12 cellular contexts compared by ENCODE assay signal in the genomic region with DNA sequence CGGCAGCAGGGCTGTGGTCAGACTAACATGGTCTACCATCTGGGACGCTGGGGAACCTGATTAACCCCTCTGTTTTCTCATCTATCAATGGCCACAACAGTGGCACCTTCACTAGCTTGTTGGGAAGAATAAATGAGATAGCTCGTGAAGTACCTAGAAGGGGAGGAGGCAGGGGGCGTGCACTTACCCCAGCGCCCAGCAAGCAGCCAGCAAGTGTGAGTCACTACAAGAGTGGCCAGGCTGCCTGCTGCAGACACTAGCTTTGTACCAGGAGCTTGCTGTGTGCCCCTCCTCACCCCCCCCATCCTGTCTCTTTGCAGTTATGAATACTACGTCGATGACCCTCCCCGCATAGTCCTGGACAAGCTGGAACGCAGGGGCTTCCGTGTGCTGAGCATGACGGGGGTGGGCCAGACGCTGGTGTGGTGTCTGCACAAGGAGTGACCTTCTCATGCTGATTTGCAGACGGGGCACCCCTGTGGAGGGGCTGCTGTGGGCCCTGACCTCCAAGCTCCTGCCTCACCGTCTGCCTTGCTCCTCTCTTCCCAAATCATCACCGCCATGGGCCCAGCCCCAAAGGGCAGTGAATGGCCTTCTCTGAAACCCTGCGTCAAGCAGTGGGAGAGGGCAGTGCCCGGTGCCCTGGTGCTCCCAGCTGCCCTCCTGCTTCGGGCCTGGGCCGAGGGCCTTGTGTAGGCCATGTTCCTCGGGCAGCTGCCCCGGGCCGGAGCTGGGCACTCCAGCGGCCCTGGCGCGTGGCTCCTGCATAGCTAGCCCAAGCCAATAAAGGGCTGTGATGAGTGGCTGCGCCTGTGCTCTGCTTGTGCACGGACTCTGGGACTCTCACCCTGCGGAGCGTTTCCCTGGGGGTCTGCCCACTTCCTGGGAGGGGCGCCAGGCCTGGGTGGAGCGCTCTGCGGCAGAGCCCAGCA. TPM values are rescaled to one million over a fixed set of nuclear protein-coding genes. Genes with fewer than 3 reads are reported as not detected.
DNase-seq lines count a peak whose midpoint lies in the region; TF ChIP-seq lines count a peak whose summit lies in the region.
"Had no signal": no experiment of that assay in that cellular context is flagged by ENCODE, and none has a peak within 500 bp of the region (broad histone marks: within the 10 kb centered on the region; RNA-seq: fewer than 3 reads in every experiment).

No MANE protein-coding gene starts in this region.

- no peaks in the 10 kb centered on the region for H3K27me3 ChIP-seq in A673 (replicated peaks; ENCODE audit: insufficient read depth, low read depth, low read length, poor library complexity)
- no peaks in the 10 kb centered on the region for H3K27me3 ChIP-seq in WERI-Rb-1 (ENCODE audit: insufficient read depth, low read depth, severe bottlenecking)

- H3K27ac ChIP-seq in A673 (ENCODE audit: low read depth, low read length, poor library complexity, severe bottlenecking) (peak overlapping the region; percentile 58), WERI-Rb-1 (peak overlapping the region; percentile 86)

- H3K9me3 ChIP-seq in A673 (ENCODE audit: low read depth, low read length, poor library complexity, severe bottlenecking) (no peaks in the 10 kb centered on the region), WERI-Rb-1 (ENCODE audit: severe bottlenecking) (no peaks in the 10 kb centered on the region)

- intact Hi-C loops in A673 (cut with micrococcal nuclease; ENCODE audit: unreplicated experiment): no loop called here

- CTCF ChIA-PET in A673 (lab: Charles Lee): no interaction called here

- DNase-seq in A673 (ENCODE audit: low spot score): peak; percentile 51
- peak in 63 of 76 experiments; percentile 19 to 81 (median 56) for DNase-seq in HUDEP-2 (lab: John Stamatoyannopoulos, UW; ENCODE audit: unreplicated experiment in 76 of 76)
- no peak for DNase-seq in WERI-Rb-1
- DNase-seq in fibroblast of the aortic adventitia (ENCODE audit: low read depth): peak; percentile 26
- DNase-seq in activated CD4-positive, CD25-positive, alpha-beta regulatory T cell (lab: John Stamatoyannopoulos, UW): no peak
- DNase-seq in T1000 (lab: John Stamatoyannopoulos, UW): no peak
- no peak for DNase-seq in hippocampal formation (lab: John Stamatoyannopoulos, UW)
- DNase-seq in NCI-H1048 (lab: John Stamatoyannopoulos, UW): no peak
- DNase-seq: activated CD4-positive, alpha-beta T cell treated with anti-CD3 and anti-CD28 coated beads, Interleukin-2, amount 10 ng/mL, durations not matched to agents 7 days and 5 days; EL; NCI-H1436 treated with DMSO at 0.1 percent for 48 hours had no signal

- POLR2A ChIA-PET in A673 (lab: Charles Lee; ENCODE audit: low non-redundant PET): no interaction called here

- no TSS peak for BruUV-seq in A673 (replicated peaks; lab: Mats Ljungman, UMichigan)

- H3K4me3 ChIP-seq in A673 (ENCODE audit: low read depth, low read length, poor library complexity, severe bottlenecking) (no peak overlapping the region), WERI-Rb-1 (ENCODE audit: low read depth, low read length) (no peak overlapping the region), fibroblast of the aortic adventitia (ENCODE audit: low read depth, low read length) (no peak overlapping the region)

- TF ChIP-seq CTCF in A673 (conservative IDR thresholded peaks at IDR 0.05; ENCODE audit: low read depth, low read length) (no peak), WERI-Rb-1 (IDR thresholded peaks at IDR 0.05; ENCODE audit: low read depth, low read length) (no peak), fibroblast of the aortic adventitia (IDR thresholded peaks at IDR 0.05; ENCODE audit: insufficient read depth, low read length) (no peak)

- H3K4me1 ChIP-seq in A673 (ENCODE audit: insufficient read depth, low read length, poor library complexity, severe bottlenecking): peaks cover 52% of the 10 kb centered on the region

- H3K36me3 ChIP-seq in A673 (ENCODE audit: insufficient read depth, low read length, poor library complexity, severe bottlenecking): peaks cover 4% of the 10 kb centered on the region
- peaks cover 15% of the 10 kb centered on the region for H3K36me3 ChIP-seq in WERI-Rb-1

RNA-seq across cellular contexts. Expression of a gene that starts 2.6 kb away (rescaled TPM):
- total RNA-seq in A673 (2021) (0.33 and 0.62 TPM in 2 replicates), fibroblast of the aortic adventitia (ENCODE audit: low replicate concordance) (0.18 and 0.57 TPM in 2 replicates)
- total RNA-seq: frontal cortex had no signal

RNA-seq across cellular contexts. Expression of a gene that starts 3.3 kb away (rescaled TPM):
- total RNA-seq in A673 (2021) (7.1 and 10.8 TPM in 2 replicates), fibroblast of the aortic adventitia (ENCODE audit: low replicate concordance) (0.82 and 2.0 TPM in 2 replicates)

RNA-seq across cellular contexts. Expression of a gene that starts 12.1 kb away (rescaled TPM):
- total RNA-seq in A673 (2021): 50.8 and 50.9 TPM in 2 replicates
- 18.0 and 54.0 TPM in 2 replicates for total RNA-seq in fibroblast of the aortic adventitia (ENCODE audit: low replicate concordance)

RNA-seq across cellular contexts. Expression of a gene that starts 39.7 kb away (rescaled TPM):
- total RNA-seq in A673 (2021): 26.4 and 27.1 TPM in 2 replicates
- total RNA-seq in fibroblast of the aortic adventitia (ENCODE audit: low replicate concordance): 13.0 and 24.9 TPM in 2 replicates

RNA-seq across cellular contexts. Expression of a gene that starts 40.1 kb away (rescaled TPM):
- total RNA-seq in A673 (2021) (34.5 and 37.1 TPM in 2 replicates), fibroblast of the aortic adventitia (ENCODE audit: low replicate concordance) (21.6 and 33.5 TPM in 2 replicates)

Comparison
In these comparisons a context has a peak if more than half of its experiments do, and no peak if none do; other contexts are left out.
1. DNase-seq: peak in A673 (single experiment), HUDEP-2 (63 of 76) and fibroblast of the aortic adventitia (single experiment); none in WERI-Rb-1 (single experiment), activated CD4-positive, CD25-positive, alpha-beta regulatory T cell (0 of 4), T1000 (single experiment), hippocampal formation (0 of 2) and NCI-H1048 (single experiment).